In the genomic region with DNA sequence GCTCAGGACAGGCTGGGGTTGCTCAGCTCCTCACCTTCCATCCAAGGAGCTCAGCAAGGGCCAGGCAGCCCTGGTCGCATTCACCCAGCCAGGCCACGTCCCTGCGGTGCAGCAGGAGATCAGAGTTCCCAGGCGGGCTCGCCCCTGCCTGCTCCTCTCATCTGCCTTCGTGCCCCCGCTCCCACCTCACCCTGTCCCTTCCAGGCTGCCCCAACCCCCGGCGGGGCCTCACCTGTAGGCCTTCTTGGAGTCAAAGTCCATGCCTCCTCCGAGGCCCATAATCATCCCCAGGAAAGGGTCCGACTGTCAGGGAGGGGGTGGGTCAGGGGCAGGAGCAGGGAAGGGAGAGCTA, we compare ENCODE assay signal across 3 cellular contexts.
TF ChIP-seq lines count a peak whose summit lies in the region.

No MANE protein-coding gene starts in this region.

TF ChIP-seq in SK-N-SH, 30 proteins besides CTCF, POLR2A, EP300 and RAD21:
- TF ChIP-seq, protein P1, sequence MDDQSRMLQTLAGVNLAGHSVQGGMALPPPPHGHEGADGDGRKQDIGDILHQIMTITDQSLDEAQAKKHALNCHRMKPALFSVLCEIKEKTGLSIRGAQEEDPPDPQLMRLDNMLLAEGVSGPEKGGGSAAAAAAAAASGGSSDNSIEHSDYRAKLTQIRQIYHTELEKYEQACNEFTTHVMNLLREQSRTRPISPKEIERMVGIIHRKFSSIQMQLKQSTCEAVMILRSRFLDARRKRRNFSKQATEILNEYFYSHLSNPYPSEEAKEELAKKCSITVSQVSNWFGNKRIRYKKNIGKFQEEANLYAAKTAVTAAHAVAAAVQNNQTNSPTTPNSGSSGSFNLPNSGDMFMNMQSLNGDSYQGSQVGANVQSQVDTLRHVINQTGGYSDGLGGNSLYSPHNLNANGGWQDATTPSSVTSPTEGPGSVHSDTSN (IDR thresholded peaks at IDR 0.05) = no peak
- TF ChIP-seq ZBTB33 (IDR thresholded peaks at IDR 0.05; ENCODE audit: borderline replicate concordance, low read depth) = no peak
- no peak for TF ChIP-seq MXI1 (IDR thresholded peaks at IDR 0.05; ENCODE audit: low read depth, low read length)
- no peak for TF ChIP-seq SIN3A (IDR thresholded peaks at IDR 0.05; ENCODE audit: borderline replicate concordance, low read depth, low read length)
- TF ChIP-seq FOXJ3 (CRISPR knock-in tag; IDR thresholded peaks at IDR 0.05) = no peak
- no peak for TF ChIP-seq ELF1 (IDR thresholded peaks at IDR 0.05)
- TF ChIP-seq, protein P2, sequence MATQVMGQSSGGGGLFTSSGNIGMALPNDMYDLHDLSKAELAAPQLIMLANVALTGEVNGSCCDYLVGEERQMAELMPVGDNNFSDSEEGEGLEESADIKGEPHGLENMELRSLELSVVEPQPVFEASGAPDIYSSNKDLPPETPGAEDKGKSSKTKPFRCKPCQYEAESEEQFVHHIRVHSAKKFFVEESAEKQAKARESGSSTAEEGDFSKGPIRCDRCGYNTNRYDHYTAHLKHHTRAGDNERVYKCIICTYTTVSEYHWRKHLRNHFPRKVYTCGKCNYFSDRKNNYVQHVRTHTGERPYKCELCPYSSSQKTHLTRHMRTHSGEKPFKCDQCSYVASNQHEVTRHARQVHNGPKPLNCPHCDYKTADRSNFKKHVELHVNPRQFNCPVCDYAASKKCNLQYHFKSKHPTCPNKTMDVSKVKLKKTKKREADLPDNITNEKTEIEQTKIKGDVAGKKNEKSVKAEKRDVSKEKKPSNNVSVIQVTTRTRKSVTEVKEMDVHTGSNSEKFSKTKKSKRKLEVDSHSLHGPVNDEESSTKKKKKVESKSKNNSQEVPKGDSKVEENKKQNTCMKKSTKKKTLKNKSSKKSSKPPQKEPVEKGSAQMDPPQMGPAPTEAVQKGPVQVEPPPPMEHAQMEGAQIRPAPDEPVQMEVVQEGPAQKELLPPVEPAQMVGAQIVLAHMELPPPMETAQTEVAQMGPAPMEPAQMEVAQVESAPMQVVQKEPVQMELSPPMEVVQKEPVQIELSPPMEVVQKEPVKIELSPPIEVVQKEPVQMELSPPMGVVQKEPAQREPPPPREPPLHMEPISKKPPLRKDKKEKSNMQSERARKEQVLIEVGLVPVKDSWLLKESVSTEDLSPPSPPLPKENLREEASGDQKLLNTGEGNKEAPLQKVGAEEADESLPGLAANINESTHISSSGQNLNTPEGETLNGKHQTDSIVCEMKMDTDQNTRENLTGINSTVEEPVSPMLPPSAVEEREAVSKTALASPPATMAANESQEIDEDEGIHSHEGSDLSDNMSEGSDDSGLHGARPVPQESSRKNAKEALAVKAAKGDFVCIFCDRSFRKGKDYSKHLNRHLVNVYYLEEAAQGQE (IDR thresholded peaks at IDR 0.05; ENCODE audit: low read depth, low read length) = no peak

TF ChIP-seq in SK-N-SH treated with all-trans-retinoic acid at 6 μM for 48 hours, 23 proteins besides CTCF, POLR2A, EP300 and RAD21:
- TF ChIP-seq CSDC2 (CRISPR knock-in tag; IDR thresholded peaks at IDR 0.05) (no peak), ISL1 (CRISPR knock-in tag; IDR thresholded peaks at IDR 0.05) (no peak), ZFP3 (CRISPR knock-in tag; IDR thresholded peaks at IDR 0.05) (no peak), ARNTL (CRISPR knock-in tag; IDR thresholded peaks at IDR 0.05; ENCODE audit: borderline replicate concordance, low read depth) (no peak)

TF ChIP-seq in HEK293, 187 proteins besides CTCF, POLR2A, EP300 and RAD21:
- TF ChIP-seq ZNF175 (tag by site-specific recombination; IDR thresholded peaks at IDR 0.05) (0 out of 2 replicates have a peak, but pooled peaks have one; percentile 18), ZNF16 (tag by site-specific recombination; IDR thresholded peaks at IDR 0.05; ENCODE audit: low read depth) (no peak)
